ENCODE assay signal across 30 cellular contexts in the genomic region with DNA sequence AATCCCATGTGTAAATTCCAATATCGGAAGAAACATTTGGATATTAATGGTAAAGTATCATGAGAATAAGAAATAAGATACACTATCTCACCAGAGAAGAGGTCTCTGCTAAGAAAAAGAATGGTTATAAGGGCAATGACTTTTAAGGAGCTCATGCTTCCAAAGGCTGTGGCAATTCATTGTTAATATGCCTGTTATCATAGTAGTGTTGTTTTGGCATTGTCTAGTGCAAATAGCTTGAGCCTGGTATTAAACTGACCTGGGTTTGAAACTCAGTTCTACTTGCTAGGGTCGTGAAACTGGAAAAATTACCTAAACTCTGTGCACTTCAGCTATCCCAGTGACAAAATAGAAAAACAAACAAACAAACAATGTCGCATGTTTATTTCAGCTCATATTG. TPM values are rescaled to one million over a fixed set of nuclear protein-coding genes. Genes with fewer than 3 reads are reported as not detected.
"Had no signal": no experiment of that assay in that cellular context is flagged by ENCODE, and none has a peak within 500 bp of the region (broad histone marks: within the 10 kb centered on the region; RNA-seq: fewer than 3 reads in every experiment).

No MANE protein-coding gene starts in this region.

- H3K36me3 ChIP-seq: esophagus squamous epithelium, ovary, spleen, thyroid gland, vagina had no signal

- DNase-seq: dermis blood vessel endothelial cell; effector memory CD4-positive, alpha-beta T cell; erythroblast; esophagus squamous epithelium; foreskin melanocyte; hypothalamus; immature natural killer cell; islet precursor cell; kidney glomerular epithelial cell; left colon; midbrain; naive thymus-derived CD4-positive, alpha-beta T cell; nucleus accumbens; ovary; posterior cingulate gyrus; psoas muscle; right cardiac atrium; spleen; stimulated activated CD4-positive, alpha-beta T cell treated with anti-CD3 and anti-CD28 coated beads, Interleukin-4, amount 100 ng/mL, for 4 hours; thyroid gland; trophoblast cell had no signal

- H3K9me3 ChIP-seq: esophagus squamous epithelium, ovary, psoas muscle, spleen, thyroid gland, vagina had no signal

- H3K4me1 ChIP-seq: esophagus squamous epithelium, psoas muscle, thyroid gland, vagina had no signal

- H3K27me3 ChIP-seq: esophagus squamous epithelium, ovary, spleen, thyroid gland, vagina had no signal

- ATAC-seq: naive thymus-derived CD4-positive, alpha-beta T cell; stimulated activated memory B cell treated with anti-CD40 and anti-IgM and Interleukin-4, amounts not matched to agents 10 μg/mL and 1 μg/mL and 100 μg/mL, for 72 hours had no signal

- H3K27ac Mint-ChIP-seq: immature natural killer cell; memory B cell; naive thymus-derived CD4-positive, alpha-beta T cell; stimulated activated memory B cell treated with anti-CD40 and anti-IgM and Interleukin-4, amounts not matched to agents 10 μg/mL and 1 μg/mL and 100 μg/mL, for 72 hours; stimulated activated naive CD8-positive, alpha-beta T cell treated with anti-CD3 and anti-CD28 coated beads, Interleukin-15, Interleukin-2, amounts not matched to agents 100 ng/mL and 50 ng/mL, for 24 hours had no signal

- H3K36me3 Mint-ChIP-seq: immature natural killer cell; memory B cell; naive thymus-derived CD4-positive, alpha-beta T cell; stimulated activated memory B cell treated with anti-CD40 and anti-IgM and Interleukin-4, amounts not matched to agents 10 μg/mL and 1 μg/mL and 100 μg/mL, for 72 hours had no signal

- H3K27ac ChIP-seq: coronary artery, esophagus squamous epithelium, ovary, psoas muscle, skin epidermis, spleen, thyroid gland, vagina had no signal

- H3K9me3 Mint-ChIP-seq: memory B cell; nephron; stimulated activated memory B cell treated with anti-CD40 and anti-IgM and Interleukin-4, amounts not matched to agents 10 μg/mL and 1 μg/mL and 100 μg/mL, for 72 hours; stimulated activated naive CD8-positive, alpha-beta T cell treated with anti-CD3 and anti-CD28 coated beads, Interleukin-15, Interleukin-2, amounts not matched to agents 100 ng/mL and 50 ng/mL, for 24 hours had no signal

- H3K4me3 Mint-ChIP-seq: immature natural killer cell; memory B cell; naive thymus-derived CD4-positive, alpha-beta T cell; nephron; stimulated activated memory B cell treated with anti-CD40 and anti-IgM and Interleukin-4, amounts not matched to agents 10 μg/mL and 1 μg/mL and 100 μg/mL, for 72 hours; stimulated activated naive CD8-positive, alpha-beta T cell treated with anti-CD3 and anti-CD28 coated beads, Interleukin-15, Interleukin-2, amounts not matched to agents 100 ng/mL and 50 ng/mL, for 24 hours had no signal

- H3K4me3 ChIP-seq: coronary artery, esophagus squamous epithelium, lung, ovary, psoas muscle, skin epidermis, spleen, thyroid gland, vagina had no signal

RNA-seq across cellular contexts. Expression of a gene that starts 8.8 kb away (rescaled TPM):
- total RNA-seq: dermis blood vessel endothelial cell, renal cortical epithelial cell had no signal
- polyA plus RNA-seq: naive thymus-derived CD4-positive, alpha-beta T cell had no signal
